ENCODE assay signal across 15 cellular contexts in the genomic region with DNA sequence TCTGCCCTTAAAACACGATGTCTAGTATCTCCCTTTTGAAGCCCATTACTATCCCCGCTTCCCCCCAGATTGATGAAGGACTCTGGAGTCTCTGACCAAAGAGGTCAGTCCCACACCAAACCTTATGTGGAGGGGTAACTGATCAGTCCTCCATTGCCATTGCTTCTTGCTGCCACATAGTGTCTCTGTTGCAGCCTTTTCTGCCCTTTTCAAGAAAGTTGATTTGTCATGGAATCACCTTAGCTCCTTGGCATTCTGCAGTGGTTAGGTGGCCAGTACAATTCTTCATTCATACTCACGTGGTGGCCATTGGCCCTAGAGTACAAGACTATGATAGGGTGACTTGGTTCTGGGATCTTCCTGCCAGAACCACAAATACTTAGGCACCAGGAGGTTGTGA. TPM values are rescaled to one million over a fixed set of nuclear protein-coding genes. Genes with fewer than 3 reads are reported as not detected.
DNase-seq lines count a peak whose midpoint lies in the region; ATAC-seq and TF ChIP-seq lines count a peak whose summit lies in the region.
"Had no signal": no experiment of that assay in that cellular context is flagged by ENCODE, and none has a peak within 500 bp of the region (broad histone marks: within the 10 kb centered on the region; RNA-seq: fewer than 3 reads in every experiment).

No MANE protein-coding gene starts in this region.

- H3K9ac ChIP-seq in GM23248, result no peak overlapping the region

- no peak overlapping the region for H3K4me2 ChIP-seq in GM23248 (ENCODE audit: unreplicated experiment)

- in situ Hi-C loops in GM23248 (cut with MboI) (no loop called here), SK-MEL-5 (cut with HindIII; ENCODE audit: low pct_unique_long_range_greater_than_20kb, low sequenced_read_pairs) (no loop called here)

- H3K79me2 ChIP-seq in GM23248 (ENCODE audit: insufficient read depth), result no peaks in the 10 kb centered on the region

- peak; percentile 44 for TF ChIP-seq CTCF in AG09309 (IDR thresholded peaks at IDR 0.05; ENCODE audit: control insufficient read depth, insufficient read depth, low read depth, low read length, missing control alignments)
- peak; percentile 21 for TF ChIP-seq CTCF in fibroblast of the aortic adventitia (IDR thresholded peaks at IDR 0.05; ENCODE audit: insufficient read depth, low read length)

- H3K4me3 ChIP-seq in AG09309 (ENCODE audit: control insufficient read depth, low read depth, low read length) (no peak overlapping the region), GM23248 (no peak overlapping the region), fibroblast of the aortic adventitia (ENCODE audit: low read depth, low read length) (no peak overlapping the region)
- H3K4me3 ChIP-seq: left lung had no signal

- H3K9me3 ChIP-seq in GM23248 (ENCODE audit: low read depth), result no peaks in the 10 kb centered on the region
- H3K9me3 ChIP-seq: left lung had no signal

- H3K27me3 ChIP-seq in GM23248 (replicated peaks; ENCODE audit: insufficient read depth), result no peaks in the 10 kb centered on the region
- H3K27me3 ChIP-seq: left lung had no signal

- WGBS in GM23248 (ENCODE audit: low coverage in 1 of 2, low lambda C conversion rate in 2 of 2, missing lambda C conversion rate in 2 of 2), 2 experiments, result 70% methylated on average over 3 of the region's 3 CpGs

- no peak overlapping the region for H3K27ac ChIP-seq in GM23248
- H3K27ac ChIP-seq: left lung had no signal

- H3F3A ChIP-seq in GM23248 (ENCODE audit: insufficient read depth), result peaks cover 33% of the 10 kb centered on the region

- H2AFZ ChIP-seq in GM23248, result no peak overlapping the region

- H3K36me3 ChIP-seq in GM23248 (ENCODE audit: low read depth), result no peaks in the 10 kb centered on the region
- H3K36me3 ChIP-seq: left lung had no signal

- DNase-seq in AG09309 (ENCODE audit: low read depth), result no peak
- DNase-seq in GM23248, result peak; percentile 54
- peak; percentile 52 for DNase-seq in SK-MEL-5 (ENCODE audit: low read depth, low spot score)
- peak; percentile 31 for DNase-seq in fibroblast of the aortic adventitia (ENCODE audit: low read depth)
- no peak for DNase-seq in stimulated activated CD4-positive, alpha-beta T cell treated with anti-CD3 and anti-CD28 coated beads, Interleukin-4, amount 100 ng/mL, for 4 hours
- DNase-seq: activated CD4-positive, alpha-beta memory T cell treated with anti-CD3 and anti-CD28 coated beads for 36 hours; activated naive CD4-positive, alpha-beta T cell treated with Interleukin-2 at 50 U/mL for 16 hours; DMS79 treated with DMSO at 0.1 percent for 48 hours; left lung; NCI-H1417 treated with DMSO at 0.1 percent for 48 hours; NCI-H526 treated with DMSO at 0.1 percent for 48 hours; stimulated activated CD4-positive, alpha-beta T cell treated with anti-CD3 and anti-CD28 coated beads, Interleukin-15, amount 100 ng/mL, for 24 hours had no signal

- H3K9me2 ChIP-seq in GM23248 (ENCODE audit: insufficient read depth), result no peaks in the 10 kb centered on the region; the same call in 1 of the 2 replicates

- peaks cover 46% of the 10 kb centered on the region for H3K4me1 ChIP-seq in GM23248 (ENCODE audit: insufficient read depth)
- H3K4me1 ChIP-seq: left lung had no signal

- H4K20me1 ChIP-seq in GM23248 (ENCODE audit: insufficient read depth), result no peaks in the 10 kb centered on the region

- ATAC-seq in HG03097 (IDR thresholded peaks at IDR 0.05; ENCODE audit: low FRiP score, unreplicated experiment), result no peak
- ATAC-seq in GM21576 (IDR thresholded peaks at IDR 0.05; ENCODE audit: unreplicated experiment), result no peak
- no peak for ATAC-seq in HG03196 (IDR thresholded peaks at IDR 0.05; ENCODE audit: unreplicated experiment)
- ATAC-seq: left lung had no signal

RNA-seq across cellular contexts. Expression of a gene that starts 8.4 kb away (rescaled TPM):
- total RNA-seq in GM23248 (2014; rRNA removed; shearing (Covaris generic)), result 1.8 and 2.1 TPM in 2 replicates
- 2.0 and 3.7 TPM in 2 replicates for polyA plus RNA-seq in GM23248 (2016; fragmentation: Nextera tagmentation; extraction: Ambion mirVana)
- total RNA-seq in SK-MEL-5 (2014; rRNA removed; shearing (Covaris generic)), result not detected in 2 replicates
- polyA plus RNA-seq in SK-MEL-5 (2015; cell fraction: cytosol; rRNA removed), result not detected in 2 replicates
- polyA plus RNA-seq in SK-MEL-5 (2015; cell fraction: nucleus; rRNA removed), result 0.09 TPM in 1 of 2 replicates, not detected in the other
- total RNA-seq in fibroblast of the aortic adventitia (ENCODE audit: low replicate concordance), result 0.82 and 6.0 TPM in 2 replicates
- total RNA-seq: activated CD4-positive, alpha-beta memory T cell treated with anti-CD3 and anti-CD28 coated beads for 36 hours had no signal

Comparison
In these comparisons a context has a peak if more than half of its experiments do, and no peak if none do; other contexts are left out.
1. DNase-seq: peak in GM23248 (single experiment), SK-MEL-5 (single experiment) and fibroblast of the aortic adventitia (single experiment); none in AG09309 (single experiment) and stimulated activated CD4-positive, alpha-beta T cell treated with anti-CD3 and anti-CD28 coated beads, Interleukin-4, amount 100 ng/mL, for 4 hours (0 of 2).